1 cellular context compared by ENCODE assay signal in genomic region chr11:86574493-86575207, GRCh38.
TF ChIP-seq lines count a peak whose summit lies in the region.

No MANE protein-coding gene starts in this region.

TF ChIP-seq in HEK293, 187 proteins besides CTCF, POLR2A, EP300 and RAD21 (continued from another document):
- TF ChIP-seq PRDM6 (tag by site-specific recombination; IDR thresholded peaks at IDR 0.05) (peak; percentile 39), ZNF626 (tag by site-specific recombination; IDR thresholded peaks at IDR 0.05) (no peak), ZNF629 (tag by site-specific recombination; IDR thresholded peaks at IDR 0.05) (peak; percentile 18; the same call in 1 of the 2 replicates), ZEB2 (tag by site-specific recombination; IDR thresholded peaks at IDR 0.05) (0 out of 2 replicates have a peak, but pooled peaks have one; percentile 15), ZNF692 (tag by site-specific recombination; IDR thresholded peaks at IDR 0.05) (no peak), SP7 (tag by site-specific recombination; IDR thresholded peaks at IDR 0.05) (0 out of 2 replicates have a peak, but pooled peaks have one; percentile 9), GLIS1 (tag by site-specific recombination; IDR thresholded peaks at IDR 0.05) (peak; percentile 45), SALL2 (tag by site-specific recombination; IDR thresholded peaks at IDR 0.05; ENCODE audit: borderline replicate concordance) (no peak)
TF ChIP-seq in HEK293: peak in this region for 5.
